Comparison of ENCODE assay signal across 25 cellular contexts in genomic region chr2:73487112-73487657, GRCh38.
DNase-seq lines count a peak whose midpoint lies in the region; ATAC-seq, FAIRE-seq and TF ChIP-seq lines count a peak whose summit lies in the region.
"Had no signal": no experiment of that assay in that cellular context is flagged by ENCODE, and none has a peak within 500 bp of the region (broad histone marks: within the 10 kb centered on the region; RNA-seq: fewer than 3 reads in every experiment).

No MANE protein-coding gene starts in this region.

- H3K4me3 ChIP-seq in right cardiac atrium (ENCODE audit: low read length) (no peak overlapping the region), kidney (ENCODE audit: low read length in 2 of 2) (no peak overlapping the region)
- H3K4me3 ChIP-seq: A549 had no signal

- FAIRE-seq in kidney (lab: Jason Lieb, UNC) = no peak
- FAIRE-seq: A549, GM12891, GM18507 had no signal

- ATAC-seq in right cardiac atrium (no peak), left cardiac atrium (no peak), omental fat pad (ENCODE audit: low FRiP score) (peak; percentile 37), GM21423 (IDR thresholded peaks at IDR 0.05; ENCODE audit: unreplicated experiment) (no peak)
- ATAC-seq: A549 had no signal

- H3K9me3 ChIP-seq in right cardiac atrium (ENCODE audit: control insufficient read depth, low read length) = no peaks in the 10 kb centered on the region
- no peaks in the 10 kb centered on the region for H3K9me3 ChIP-seq in kidney (ENCODE audit: control insufficient read depth in 1 of 2, low read length in 2 of 2)
- H3K9me3 ChIP-seq: A549, BE2C had no signal

- WGBS in right cardiac atrium = 98% methylated on average over 8 of the region's 8 CpGs

- H3K27me3 ChIP-seq in right cardiac atrium (ENCODE audit: control insufficient read depth, insufficient read depth) = no peaks in the 10 kb centered on the region
- H3K27me3 ChIP-seq: BE2C had no signal

- H3K4me1 ChIP-seq in right cardiac atrium (ENCODE audit: control insufficient read depth, insufficient read depth, low read length) = no peaks in the 10 kb centered on the region
- no peaks in the 10 kb centered on the region for H3K4me1 ChIP-seq in kidney (ENCODE audit: control insufficient read depth in 1 of 2, insufficient read depth in 1 of 2, low read depth in 1 of 2, low read length in 2 of 2)
- H3K4me1 ChIP-seq: A549, BE2C had no signal

- no peak overlapping the region for H3K9ac ChIP-seq in kidney (ENCODE audit: low read length in 2 of 2)

- intact Hi-C loops in right cardiac atrium (cut with DNase I) = no loop called here
- intact Hi-C loops in left cardiac atrium (cut with DNase I) = no loop called here
- intact Hi-C loops in kidney (cut with DNase I) = no loop called here
- intact Hi-C loops in posterior vena cava (cut with DNase I) = no loop called here

- H3K36me3 ChIP-seq in kidney (ENCODE audit: control insufficient read depth in 1 of 2, insufficient read depth in 2 of 2, low read length in 2 of 2) = peaks cover 7 to 12% of the 10 kb centered on the region in 2 donors
- H3K36me3 ChIP-seq: BE2C had no signal

- TF ChIP-seq CTCF in kidney (IDR thresholded peaks at IDR 0.05; ENCODE audit: borderline replicate concordance, extremely low read depth, insufficient read depth) (no peak), omental fat pad (IDR thresholded peaks at IDR 0.05) (no peak)

- DNase-seq in right cardiac atrium = peak in 2 of 3 donors; percentile 22 to 39
- DNase-seq in left cardiac atrium = no peak
- DNase-seq in kidney = peak; percentile 27
- DNase-seq in omental fat pad (ENCODE audit: low spot score) = no peak
- peak; percentile 65 for DNase-seq in posterior vena cava (ENCODE audit: low spot score)
- no peak for DNase-seq in NCI-H146 (lab: John Stamatoyannopoulos, UW)
- no peak for DNase-seq in SKM-1 treated with dmso at 0.1 percent for 144 hours (lab: John Stamatoyannopoulos, UW; ENCODE audit: unreplicated experiment)
- DNase-seq: 8988T; ACHN; AML-193; BE2C; C1 segment of cervical spinal cord; Calu3; CD4-positive, alpha-beta memory T cell; COR-L47; DMS53; DMS79 treated with DMSO at 0.1 percent for 48 hours; GF-D8; GOT3; H7; HCEC 1CT had no signal

- no peak overlapping the region for H3K27ac ChIP-seq in right cardiac atrium (ENCODE audit: low read length)
- no peak overlapping the region for H3K27ac ChIP-seq in kidney (ENCODE audit: low read depth in 2 of 2, low read length in 2 of 2)
- H3K27ac ChIP-seq: A549 had no signal

Comparison
In these comparisons a context has a peak if more than half of its experiments do, and no peak if none do; other contexts are left out.
1. DNase-seq: peak in right cardiac atrium (2 of 3), kidney (single experiment) and posterior vena cava (single experiment); none in left cardiac atrium (single experiment), omental fat pad (single experiment), NCI-H146 (single experiment) and SKM-1 treated with dmso at 0.1 percent for 144 hours (single experiment).